ENCODE assay signal across 9 cellular contexts in the genomic region with DNA sequence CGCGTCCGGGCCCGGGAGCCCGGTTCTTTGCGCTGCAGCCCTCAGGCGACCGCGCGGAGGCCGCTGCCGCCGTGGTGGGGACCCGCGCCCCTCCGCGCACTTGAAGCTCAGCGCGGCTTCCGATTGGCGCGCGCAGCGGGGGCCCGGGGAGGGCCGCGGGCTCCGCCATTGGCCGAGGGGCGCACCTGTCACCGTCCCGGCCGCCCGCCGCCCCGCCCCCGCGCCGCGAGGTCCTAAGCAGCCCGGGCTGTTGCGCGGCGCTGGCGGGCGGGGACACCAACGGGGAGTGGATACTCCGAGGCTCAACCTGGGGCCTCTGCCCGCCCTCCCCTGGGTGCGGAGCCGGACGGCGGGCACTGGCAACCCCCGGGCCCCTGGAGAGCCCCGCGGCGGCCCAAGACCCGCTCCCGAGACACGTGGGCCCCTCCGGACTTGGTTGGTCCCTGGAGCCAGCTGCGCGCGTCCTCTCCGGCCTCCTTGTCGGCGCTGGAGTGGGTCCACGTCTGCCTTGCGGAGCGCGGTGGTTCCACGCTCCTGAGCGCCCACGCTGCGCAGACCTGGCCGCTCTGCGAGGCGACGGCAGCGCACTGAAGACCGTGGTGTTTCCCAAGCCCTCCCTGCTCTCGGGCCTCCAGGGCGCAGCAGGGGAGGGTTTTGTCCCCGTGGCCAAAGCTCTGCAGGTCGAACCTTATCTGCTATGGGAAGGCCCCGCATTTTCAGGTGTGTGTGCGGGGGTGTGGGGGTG. TPM values are rescaled to one million over a fixed set of nuclear protein-coding genes. Genes with fewer than 3 reads are reported as not detected.
A peak's percentile ranks its signal among the peaks of the same experiment; 100 is the strongest.
DNase-seq lines count a peak whose midpoint lies in the region; ATAC-seq, FAIRE-seq and TF ChIP-seq lines count a peak whose summit lies in the region.
"Had no signal": no experiment of that assay in that cellular context is flagged by ENCODE, and none has a peak within 500 bp of the region (broad histone marks: within the 10 kb centered on the region; RNA-seq: fewer than 3 reads in every experiment).

TSS of gene MNX1 (minus strand) at position 76 of the 745 bp plus-strand sequence. CDS start 313 bp downstream, outside the sequence.

- H3K27me3 ChIP-seq in prostate gland (replicated peaks; ENCODE audit: insufficient read depth): peaks cover 34% of the 10 kb centered on the region

- WGBS in prostate gland: under 1% methylated on average over 64 of the region's 87 CpGs

- peaks cover 73% of the 10 kb centered on the region for H3K27me3 Mint-ChIP-seq in activated T-cell treated with anti-CD3 and anti-CD28 coated beads, Interleukin-2, amount 50 U/mL, for 4 hours (ENCODE audit: low read depth)

- peak within 1 kb of the TSS; percentile 64 for H3K4me3 Mint-ChIP-seq in activated T-cell treated with anti-CD3 and anti-CD28 coated beads, Interleukin-2, amount 50 U/mL, for 4 hours

- H3K4me1 Mint-ChIP-seq in activated T-cell treated with anti-CD3 and anti-CD28 coated beads, Interleukin-2, amount 50 U/mL, for 4 hours (ENCODE audit: low read depth): peaks cover 14% of the 10 kb centered on the region

- peak within 1 kb of the TSS; percentile 40 to 54 for H3K4me3 ChIP-seq in prostate gland
- H3K4me3 ChIP-seq: SJSA1 had no signal

- no peak for TF ChIP-seq CTCF in prostate gland (IDR thresholded peaks at IDR 0.05)

- H3K4me1 ChIP-seq in prostate gland (replicated peaks): no peaks in the 10 kb centered on the region

- no peak within 1 kb of the TSS for H3K27ac ChIP-seq in prostate gland
- H3K27ac ChIP-seq: SJSA1 had no signal

- TF ChIP-seq POLR2A in prostate gland (IDR thresholded peaks at IDR 0.05): no peak

- H3K36me3 Mint-ChIP-seq in activated T-cell treated with anti-CD3 and anti-CD28 coated beads, Interleukin-2, amount 50 U/mL, for 4 hours (ENCODE audit: insufficient read depth): no peaks in the 10 kb centered on the region

- H3K9me3 Mint-ChIP-seq in activated T-cell treated with anti-CD3 and anti-CD28 coated beads, Interleukin-2, amount 50 U/mL, for 4 hours: no peaks in the 10 kb centered on the region

- DNase-seq in COR-L47 (lab: John Stamatoyannopoulos, UW): peak; percentile 93
- peak; percentile 94 for DNase-seq in GM19240 (ENCODE audit: insufficient read length, low spot score)
- peak; percentile 48 to 89 for DNase-seq in NCI-H446 (lab: John Stamatoyannopoulos, UW)
- no peak for DNase-seq in activated T-cell treated with anti-CD3 and anti-CD28 coated beads, Interleukin-2, amount 50 U/mL, for 4 hours
- peak; percentile 84 for DNase-seq in glomerular visceral epithelial cell (ENCODE audit: extremely low spot score)
- DNase-seq in prostate gland (ENCODE audit: low spot score): peak; percentile 61
- DNase-seq in RCC 7860 (ENCODE audit: low spot score): no peak

- peak; percentile 72 for ATAC-seq in HG03175 (IDR thresholded peaks at IDR 0.05; ENCODE audit: unreplicated experiment)
- peak; percentile 74 to 81 for ATAC-seq in activated T-cell treated with anti-CD3 and anti-CD28 coated beads, Interleukin-2, amount 50 U/mL, for 4 hours

- H3K36me3 ChIP-seq in prostate gland: no peaks in the 10 kb centered on the region
- H3K36me3 ChIP-seq: SJSA1 had no signal

- no peaks in the 10 kb centered on the region for H3K9me3 ChIP-seq in prostate gland
- H3K9me3 ChIP-seq: SJSA1 had no signal

- FAIRE-seq in RCC 7860 (lab: Jason Lieb, UNC): no peak

- intact Hi-C loops in prostate gland (cut with DNase I): no loop called here

RNA-seq across cellular contexts. Expression of gene MNX1, which starts in this region (rescaled TPM):
- total RNA-seq in activated T-cell treated with anti-CD3 and anti-CD28 coated beads, Interleukin-2, amount 50 U/mL, for 4 hours: not detected
- total RNA-seq in prostate gland: 1 to 10 TPM; 2.2 to 2.9 TPM
- total RNA-seq: SJSA1 had no signal

Comparison
In these comparisons a context has a peak if more than half of its experiments do, and no peak if none do; other contexts are left out.
1. Peak in ATAC-seq in activated T-cell treated with anti-CD3 and anti-CD28 coated beads, Interleukin-2, amount 50 U/mL, for 4 hours; RNA of the gene not detected or under 1 TPM.
2. DNase-seq: peak in COR-L47 (single experiment), GM19240 (single experiment), NCI-H446 (2 of 2), glomerular visceral epithelial cell (single experiment) and prostate gland (single experiment); none in activated T-cell treated with anti-CD3 and anti-CD28 coated beads, Interleukin-2, amount 50 U/mL, for 4 hours (single experiment) and RCC 7860 (single experiment).